20 cellular contexts compared by ENCODE assay signal in the genomic region with DNA sequence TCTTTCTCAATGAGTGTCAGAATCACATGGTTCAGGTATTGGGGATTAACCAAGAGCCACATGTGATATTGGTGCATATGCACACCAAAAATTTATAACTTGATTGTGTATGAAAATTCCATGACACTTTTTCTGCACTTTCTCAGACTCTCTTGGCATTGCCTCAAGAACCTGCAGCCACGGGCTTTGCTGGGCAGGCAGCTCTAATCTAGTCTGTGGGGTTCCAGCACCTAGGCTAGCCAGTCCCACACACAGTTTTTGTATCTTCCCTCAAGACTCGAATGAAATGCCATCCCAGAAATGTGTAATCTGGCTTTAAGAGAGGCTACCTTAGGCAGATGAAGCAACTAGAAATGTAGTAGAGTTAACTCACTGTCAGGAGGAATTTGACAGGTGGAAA.
"Had no signal": no experiment of that assay in that cellular context is flagged by ENCODE, and none has a peak within 500 bp of the region (broad histone marks: within the 10 kb centered on the region; RNA-seq: fewer than 3 reads in every experiment).

No MANE protein-coding gene starts in this region.

- DNase-seq: Karpas-422, KG1, MM.1S, NCI-H1092 treated with DMSO at 0.1 percent for 48 hours, NCI-H1436, NCI-H187, NCI-H2029, NCI-H2081 treated with DMSO at 0.1 percent for 48 hours, NCI-H2171, NCI-H226, NCI-H446, NCI-H510A, NCI-H524 treated with DMSO at 0.1 percent for 48 hours, NCI-H69, NCI-H774, Right ventricle myocardium superior, RPMI8226, SIG-M5 had no signal

- H3K4me3 ChIP-seq: SJSA1, SK-N-MC had no signal

- H3K27me3 ChIP-seq: SJSA1 had no signal

- H3K9me3 ChIP-seq: SJSA1 had no signal

- H3K27ac ChIP-seq: SJSA1, SK-N-MC had no signal
